In genomic region chr22:19821523-19822300, GRCh38 we compare ENCODE assay signal across 2 cellular contexts.
TF ChIP-seq lines count a peak whose summit lies in the region.

No MANE protein-coding gene starts in this region.

TF ChIP-seq in SK-N-SH, 30 proteins besides CTCF, POLR2A, EP300 and RAD21 (continued from another document):
- no peak for TF ChIP-seq USF2 (IDR thresholded peaks at IDR 0.05; ENCODE audit: borderline replicate concordance, low read depth, low read length)

TF ChIP-seq in SK-N-SH treated with all-trans-retinoic acid at 6 μM for 48 hours, 23 proteins besides CTCF, POLR2A, EP300 and RAD21 (continued from another document):
- no peak for TF ChIP-seq PATZ1 (CRISPR knock-in tag; IDR thresholded peaks at IDR 0.05; ENCODE audit: borderline replicate concordance)
- no peak for TF ChIP-seq CREB5 (CRISPR knock-in tag; IDR thresholded peaks at IDR 0.05; ENCODE audit: low read depth)
- no peak for TF ChIP-seq ZFP3 (CRISPR knock-in tag; IDR thresholded peaks at IDR 0.05)
- no peak for TF ChIP-seq TOX (CRISPR knock-in tag; IDR thresholded peaks at IDR 0.05; ENCODE audit: borderline replicate concordance)
- TF ChIP-seq BACH2 (CRISPR knock-in tag; IDR thresholded peaks at IDR 0.05; ENCODE audit: borderline replicate concordance) = no peak
- TF ChIP-seq ISL1 (CRISPR knock-in tag; IDR thresholded peaks at IDR 0.05) = no peak
- TF ChIP-seq ZNF70 (CRISPR knock-in tag; IDR thresholded peaks at IDR 0.05) = no peak
TF ChIP-seq in SK-N-SH treated with all-trans-retinoic acid at 6 μM for 48 hours: peak in this region for 0.
